16 cellular contexts compared by ENCODE assay signal in genomic region chr7:139987691-139988516, GRCh38.
DNase-seq lines count a peak whose midpoint lies in the region; ATAC-seq and TF ChIP-seq lines count a peak whose summit lies in the region.
"Had no signal": no experiment of that assay in that cellular context is flagged by ENCODE, and none has a peak within 500 bp of the region (broad histone marks: within the 10 kb centered on the region; RNA-seq: fewer than 3 reads in every experiment).

No MANE protein-coding gene starts in this region.

- no peaks in the 10 kb centered on the region for H3K79me2 ChIP-seq in SK-N-SH (ENCODE audit: insufficient read depth)
- H3K79me2 ChIP-seq in PC-3 (ENCODE audit: low read length), result no peaks in the 10 kb centered on the region

- H3K27ac Mint-ChIP-seq in nephron, result peak overlapping the region in 2 of 3 experiments; percentile 9 to 10
- H3K27ac Mint-ChIP-seq: CD14-positive monocyte had no signal

- H3F3A ChIP-seq in SK-N-SH (replicated peaks; ENCODE audit: insufficient read depth) (peaks cover under 1% of the 10 kb centered on the region), PC-3 (ENCODE audit: low read length, unreplicated experiment) (no peaks in the 10 kb centered on the region)

- H3K36me3 ChIP-seq in SK-N-SH (replicated peaks in 1 of 2; ENCODE audit: control insufficient read depth in 1 of 2, insufficient read depth in 2 of 2, low read length in 1 of 2) (no peaks in the 10 kb centered on the region), PC-3 (ENCODE audit: low read depth, low read length) (no peaks in the 10 kb centered on the region)

- intact Hi-C loops in PC-3 (cut with micrococcal nuclease), result no loop called here

- ATAC-seq in SK-N-SH treated with all-trans-retinoic acid at 6 μM for 48 hours (no peak), PC-3 (no peak), HG03571 (IDR thresholded peaks at IDR 0.05; ENCODE audit: unreplicated experiment) (no peak), HG02642 (IDR thresholded peaks at IDR 0.05; ENCODE audit: poor library complexity, unreplicated experiment) (no peak)

- H3K36me3 Mint-ChIP-seq in nephron (ENCODE audit: low read depth), result no peaks in the 10 kb centered on the region

- BruUV-seq in PC-3 (replicated peaks; lab: Mats Ljungman, UMichigan), result no TSS peak

- H2AFZ ChIP-seq in SK-N-SH (ENCODE audit: low read depth), result no peak overlapping the region
- no peak overlapping the region for H2AFZ ChIP-seq in PC-3 (ENCODE audit: low read length)
- H2AFZ ChIP-seq: PC-9 had no signal

- TF ChIP-seq CTCF in SK-N-SH (IDR thresholded peaks at IDR 0.05), result peak; percentile 29; the same call in 1 of the 2 replicates
- peak; percentile 34; the same call in 1 of the 2 replicates for TF ChIP-seq CTCF in PC-3 (conservative IDR thresholded peaks at IDR 0.05; ENCODE audit: low read depth, low read length)
- TF ChIP-seq CTCF in nephron (IDR thresholded peaks at IDR 0.05; ENCODE audit: unreplicated experiment in 3 of 3), result peak in 1 of 3 experiments; percentile 20

- no peaks in the 10 kb centered on the region for H3K9me3 Mint-ChIP-seq in nephron

- no peaks in the 10 kb centered on the region for H4K20me1 ChIP-seq in SK-N-SH (ENCODE audit: insufficient read depth)
- H4K20me1 ChIP-seq in PC-3 (ENCODE audit: low read length), result no peaks in the 10 kb centered on the region

- DNase-seq in SK-N-SH, result no peak
- no peak for DNase-seq in PC-3
- no peak for DNase-seq in NCI-H526 (lab: John Stamatoyannopoulos, UW)
- DNase-seq in COLO829 (ENCODE audit: low spot score), result no peak
- DNase-seq: Calu3, MV-4-11, NCI-H1436, NCI-H2029 treated with DMSO at 0.1 percent for 48 hours, NCI-H526 treated with DMSO at 0.1 percent for 48 hours, PC-9, T-helper 1 cell had no signal

- H3K4me1 ChIP-seq in SK-N-SH (ENCODE audit: control insufficient read depth in 1 of 2, insufficient read depth in 2 of 2, low read depth in 1 of 2, low read length in 1 of 2) (peaks cover 0 to 9% of the 10 kb centered on the region in 2 experiments; a peak in 1 of 4 replicates), PC-3 (ENCODE audit: insufficient read depth, low read length) (peaks cover 6% of the 10 kb centered on the region; the same call in 1 of the 2 replicates)

- H3K9ac ChIP-seq in SK-N-SH (no peak overlapping the region), PC-3 (ENCODE audit: low read length) (no peak overlapping the region)

- no peak overlapping the region for H3K4me3 Mint-ChIP-seq in nephron
- H3K4me3 Mint-ChIP-seq: CD14-positive monocyte had no signal

- POLR2A ChIA-PET in SK-N-SH (lab: Yijun Ruan, JAX) (no interaction called here), PC-3 (lab: Charles Lee; ENCODE audit: unreplicated experiment) (no interaction called here)

- 78% methylated on average over 13 of the region's 13 CpGs for WGBS in SK-N-SH (ENCODE audit: low lambda C conversion rate)

- CTCF ChIA-PET in SK-N-SH (lab: Yijun Ruan, JAX) (interaction anchor here (0.7 to 6.4 kb wide), 16 partner anchors 11 to 488 kb away, joined by 3 to 55 read pairs (median 3); no protein-coding TSS in a partner anchor), PC-3 (lab: Charles Lee) (no interaction called here)

- H3K9me3 ChIP-seq in SK-N-SH (no peaks in the 10 kb centered on the region), PC-3 (ENCODE audit: low read length) (no peaks in the 10 kb centered on the region)

- H3K9me2 ChIP-seq in SK-N-SH, result no peaks in the 10 kb centered on the region
- H3K9me2 ChIP-seq in PC-3 (replicated peaks; ENCODE audit: low read length), result no peaks in the 10 kb centered on the region

- H3K27ac ChIP-seq in SK-N-SH (ENCODE audit: low read depth in 2 of 2, low read length in 1 of 2) (no peak overlapping the region), PC-3 (ENCODE audit: low read length) (no peak overlapping the region)
- H3K27ac ChIP-seq: PC-9 had no signal

- H3K4me3 ChIP-seq in SK-N-SH (ENCODE audit: low read depth in 2 of 2, low read length in 1 of 2), result no peak overlapping the region
- H3K4me3 ChIP-seq in PC-3 (ENCODE audit: low read length), result no peak overlapping the region
- H3K4me3 ChIP-seq: PC-9 had no signal

- H3K4me1 Mint-ChIP-seq in nephron, result peaks cover 20% of the 10 kb centered on the region

- TF ChIP-seq EP300 in SK-N-SH (IDR thresholded peaks at IDR 0.05; ENCODE audit: borderline replicate concordance in 1 of 2, low read depth in 1 of 2, low read length in 1 of 2), result no peak

- H3K4me2 ChIP-seq in SK-N-SH (no peak overlapping the region), PC-3 (ENCODE audit: low read length) (no peak overlapping the region)
- H3K4me2 ChIP-seq: PC-9 had no signal

- no peak for TF ChIP-seq RAD21 in SK-N-SH (IDR thresholded peaks at IDR 0.05; ENCODE audit: low read length)

- H3K27me3 ChIP-seq in SK-N-SH (ENCODE audit: insufficient read depth), result no peaks in the 10 kb centered on the region; the same call in 1 of the 2 replicates
- H3K27me3 ChIP-seq in PC-3 (ENCODE audit: low read length), result no peaks in the 10 kb centered on the region

- no peaks in the 10 kb centered on the region for H3K27me3 Mint-ChIP-seq in nephron (ENCODE audit: low read depth)

TF ChIP-seq in SK-N-SH, 30 proteins besides CTCF, POLR2A, EP300 and RAD21:
- TF ChIP-seq CHD2 (IDR thresholded peaks at IDR 0.05; ENCODE audit: low read length, partially characterized antibody) (no peak), RCOR1 (IDR thresholded peaks at IDR 0.05; ENCODE audit: low read length) (no peak), FOSL2 (IDR thresholded peaks at IDR 0.05; ENCODE audit: borderline replicate concordance, low read depth) (no peak)

TF ChIP-seq in SK-N-SH treated with all-trans-retinoic acid at 6 μM for 48 hours, 23 proteins besides CTCF, POLR2A, EP300 and RAD21 (continues in another document):
- no peak for TF ChIP-seq SNAI2 (CRISPR knock-in tag; IDR thresholded peaks at IDR 0.05)
- no peak for TF ChIP-seq ZNF565 (CRISPR knock-in tag; conservative IDR thresholded peaks at IDR 0.05; ENCODE audit: low read depth)
- TF ChIP-seq GLIS3 (CRISPR knock-in tag; IDR thresholded peaks at IDR 0.05), result no peak
- no peak for TF ChIP-seq TSHZ2 (CRISPR knock-in tag; IDR thresholded peaks at IDR 0.05)
- TF ChIP-seq TCF4 (CRISPR knock-in tag; IDR thresholded peaks at IDR 0.05; ENCODE audit: borderline replicate concordance), result no peak
- no peak for TF ChIP-seq ZNF8 (CRISPR knock-in tag; IDR thresholded peaks at IDR 0.05)
- TF ChIP-seq CREB5 (CRISPR knock-in tag; IDR thresholded peaks at IDR 0.05; ENCODE audit: low read depth), result no peak
- no peak for TF ChIP-seq ZFP30 (CRISPR knock-in tag; IDR thresholded peaks at IDR 0.05)
- no peak for TF ChIP-seq POU6F1 (CRISPR knock-in tag; IDR thresholded peaks at IDR 0.05; ENCODE audit: borderline replicate concordance, low read depth)
- TF ChIP-seq TOX (CRISPR knock-in tag; IDR thresholded peaks at IDR 0.05; ENCODE audit: borderline replicate concordance), result no peak
- TF ChIP-seq CSDC2 (CRISPR knock-in tag; IDR thresholded peaks at IDR 0.05), result no peak
- TF ChIP-seq ESRRG (CRISPR knock-in tag; IDR thresholded peaks at IDR 0.05), result no peak
- no peak for TF ChIP-seq ISL1 (CRISPR knock-in tag; IDR thresholded peaks at IDR 0.05)
